In genomic region chr10:45437587-45438456, GRCh38 we compare ENCODE assay signal across 1 cellular context.
A peak's percentile ranks its signal among the peaks of the same experiment; 100 is the strongest.
TF ChIP-seq lines count a peak whose summit lies in the region.

No MANE protein-coding gene starts in this region.

TF ChIP-seq in K562, 482 proteins besides CTCF, POLR2A, EP300 and RAD21 (continued from another document and continues in another):
- TF ChIP-seq, protein P1, sequence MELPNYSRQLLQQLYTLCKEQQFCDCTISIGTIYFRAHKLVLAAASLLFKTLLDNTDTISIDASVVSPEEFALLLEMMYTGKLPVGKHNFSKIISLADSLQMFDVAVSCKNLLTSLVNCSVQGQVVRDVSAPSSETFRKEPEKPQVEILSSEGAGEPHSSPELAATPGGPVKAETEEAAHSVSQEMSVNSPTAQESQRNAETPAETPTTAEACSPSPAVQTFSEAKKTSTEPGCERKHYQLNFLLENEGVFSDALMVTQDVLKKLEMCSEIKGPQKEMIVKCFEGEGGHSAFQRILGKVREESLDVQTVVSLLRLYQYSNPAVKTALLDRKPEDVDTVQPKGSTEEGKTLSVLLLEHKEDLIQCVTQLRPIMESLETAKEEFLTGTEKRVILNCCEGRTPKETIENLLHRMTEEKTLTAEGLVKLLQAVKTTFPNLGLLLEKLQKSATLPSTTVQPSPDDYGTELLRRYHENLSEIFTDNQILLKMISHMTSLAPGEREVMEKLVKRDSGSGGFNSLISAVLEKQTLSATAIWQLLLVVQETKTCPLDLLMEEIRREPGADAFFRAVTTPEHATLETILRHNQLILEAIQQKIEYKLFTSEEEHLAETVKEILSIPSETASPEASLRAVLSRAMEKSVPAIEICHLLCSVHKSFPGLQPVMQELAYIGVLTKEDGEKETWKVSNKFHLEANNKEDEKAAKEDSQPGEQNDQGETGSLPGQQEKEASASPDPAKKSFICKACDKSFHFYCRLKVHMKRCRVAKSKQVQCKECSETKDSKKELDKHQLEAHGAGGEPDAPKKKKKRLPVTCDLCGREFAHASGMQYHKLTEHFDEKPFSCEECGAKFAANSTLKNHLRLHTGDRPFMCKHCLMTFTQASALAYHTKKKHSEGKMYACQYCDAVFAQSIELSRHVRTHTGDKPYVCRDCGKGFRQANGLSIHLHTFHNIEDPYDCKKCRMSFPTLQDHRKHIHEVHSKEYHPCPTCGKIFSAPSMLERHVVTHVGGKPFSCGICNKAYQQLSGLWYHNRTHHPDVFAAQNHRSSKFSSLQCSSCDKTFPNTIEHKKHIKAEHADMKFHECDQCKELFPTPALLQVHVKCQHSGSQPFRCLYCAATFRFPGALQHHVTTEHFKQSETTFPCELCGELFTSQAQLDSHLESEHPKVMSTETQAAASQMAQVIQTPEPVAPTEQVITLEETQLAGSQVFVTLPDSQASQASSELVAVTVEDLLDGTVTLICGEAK (IDR thresholded peaks at IDR 0.05): peak; percentile 43; the same call in 1 of the 2 replicates
- TF ChIP-seq, protein P1 (CRISPR knock-in tag; IDR thresholded peaks at IDR 0.05): no peak
- TF ChIP-seq HIVEP1 (CRISPR knock-in tag; IDR thresholded peaks at IDR 0.05) (0 out of 2 replicates have a peak, but pooled peaks have one; percentile 39), RBM25 (IDR thresholded peaks at IDR 0.05; ENCODE audit: low read depth, low read length, severe bottlenecking) (peak; percentile 94), MBD2 (IDR thresholded peaks at IDR 0.05; ENCODE audit: borderline replicate concordance, low read depth) (0 out of 2 replicates have a peak, but pooled peaks have one; percentile 20), MAZ (CRISPR knock-in tag; conservative IDR thresholded peaks at IDR 0.05 in 1 of 2, IDR thresholded peaks at IDR 0.05 in 1 of 2) (peak in 1 of 2 experiments; percentile 38; a peak in 1 of 4 replicates), ZFP1 (CRISPR knock-in tag; IDR thresholded peaks at IDR 0.05) (peak; percentile 16; the same call in 1 of the 2 replicates), CC2D1A (IDR thresholded peaks at IDR 0.05) (peak; percentile 9; the same call in 1 of the 2 replicates), SPI1 (IDR thresholded peaks at IDR 0.05; ENCODE audit: borderline replicate concordance, low read depth, low read length) (peak; percentile 77), CEBPG (CRISPR knock-in tag; IDR thresholded peaks at IDR 0.05) (no peak; the same call in 1 of the 2 replicates), CEBPG (tag; conservative IDR thresholded peaks at IDR 0.05 in 1 of 2, IDR thresholded peaks at IDR 0.05 in 1 of 2) (peak in 1 of 2 experiments; percentile 32; a peak in 1 of 4 replicates), CBFB (CRISPR knock-in tag; IDR thresholded peaks at IDR 0.05) (no peak), GABPB1 (CRISPR knock-in tag; IDR thresholded peaks at IDR 0.05) (0 out of 2 replicates have a peak, but pooled peaks have one; percentile 6), ZNF384 (IDR thresholded peaks at IDR 0.05; ENCODE audit: low read depth, low read length) (peak; percentile 53; the same call in 1 of the 2 replicates), KLF1 (tag; IDR thresholded peaks at IDR 0.05) (no peak), ELF4 (CRISPR knock-in tag; IDR thresholded peaks at IDR 0.05) (peak; percentile 27; the same call in 1 of the 2 replicates), RBM15 (IDR thresholded peaks at IDR 0.05; ENCODE audit: insufficient read depth, low read length) (no peak), ZNF445 (CRISPR knock-in tag; IDR thresholded peaks at IDR 0.05; ENCODE audit: low read depth) (peak; percentile 55; the same call in 1 of the 2 replicates), KDM1A (IDR thresholded peaks at IDR 0.05) (peak in 1 of 2 experiments; percentile 19; a peak in 1 of 4 replicates), ZNF766 (CRISPR knock-in tag; conservative IDR thresholded peaks at IDR 0.05) (peak; percentile 61; the same call in 1 of the 2 replicates), BRD4 (IDR thresholded peaks at IDR 0.05) (peak; percentile 32; the same call in 1 of the 2 replicates), IRF9 (tag; IDR thresholded peaks at IDR 0.05) (no peak), KLF10 (CRISPR knock-in tag; IDR thresholded peaks at IDR 0.05) (no peak), ZNF639 (CRISPR knock-in tag; conservative IDR thresholded peaks at IDR 0.05 in 1 of 2, IDR thresholded peaks at IDR 0.05 in 1 of 2) (peak in 1 of 2 experiments; percentile 53; a peak in 1 of 4 replicates), HDGF (IDR thresholded peaks at IDR 0.05) (peak; percentile 67; the same call in 1 of the 2 replicates), TRIM28 (IDR thresholded peaks at IDR 0.05) (no peak), MED1 (CRISPR knock-in tag; IDR thresholded peaks at IDR 0.05; ENCODE audit: borderline replicate concordance) (no peak), LEF1 (IDR thresholded peaks at IDR 0.05) (0 out of 2 replicates have a peak, but pooled peaks have one; percentile 11), MAFK (IDR thresholded peaks at IDR 0.05; ENCODE audit: low read length) (no peak), ZEB2 (IDR thresholded peaks at IDR 0.05) (peak; percentile 57), ZNF449 (CRISPR knock-in tag; IDR thresholded peaks at IDR 0.05) (0 out of 2 replicates have a peak, but pooled peaks have one; percentile 33), ZNF134 (CRISPR knock-in tag; conservative IDR thresholded peaks at IDR 0.05) (0 out of 2 replicates have a peak, but pooled peaks have one; percentile 13), SIN3B (IDR thresholded peaks at IDR 0.05; ENCODE audit: low read depth) (peak; percentile 29; the same call in 1 of the 2 replicates), RBBP5 (IDR thresholded peaks at IDR 0.05; ENCODE audit: borderline replicate concordance, insufficient read depth, low read length, poor library complexity, severe bottlenecking) (peak; percentile 19), LCOR (CRISPR knock-in tag; IDR thresholded peaks at IDR 0.05) (peak; percentile 64; the same call in 1 of the 2 replicates), PHB (CRISPR knock-in tag; IDR thresholded peaks at IDR 0.05) (no peak), NR4A1 (CRISPR knock-in tag; IDR thresholded peaks at IDR 0.05) (0 out of 2 replicates have a peak, but pooled peaks have one; percentile 35), NR4A1 (tag; IDR thresholded peaks at IDR 0.05) (no peak), NRF1 (conservative IDR thresholded peaks at IDR 0.05 in 1 of 2, IDR thresholded peaks at IDR 0.05 in 1 of 2) (peak; percentile 34 to 47; a peak in 3 of 4 replicates), RCOR1 (IDR thresholded peaks at IDR 0.05; ENCODE audit: borderline replicate concordance in 1 of 2, low read depth in 2 of 2, low read length in 2 of 2) (peak in 1 of 2 experiments; percentile 56; a peak in 1 of 4 replicates)
- TF ChIP-seq, protein P2, sequence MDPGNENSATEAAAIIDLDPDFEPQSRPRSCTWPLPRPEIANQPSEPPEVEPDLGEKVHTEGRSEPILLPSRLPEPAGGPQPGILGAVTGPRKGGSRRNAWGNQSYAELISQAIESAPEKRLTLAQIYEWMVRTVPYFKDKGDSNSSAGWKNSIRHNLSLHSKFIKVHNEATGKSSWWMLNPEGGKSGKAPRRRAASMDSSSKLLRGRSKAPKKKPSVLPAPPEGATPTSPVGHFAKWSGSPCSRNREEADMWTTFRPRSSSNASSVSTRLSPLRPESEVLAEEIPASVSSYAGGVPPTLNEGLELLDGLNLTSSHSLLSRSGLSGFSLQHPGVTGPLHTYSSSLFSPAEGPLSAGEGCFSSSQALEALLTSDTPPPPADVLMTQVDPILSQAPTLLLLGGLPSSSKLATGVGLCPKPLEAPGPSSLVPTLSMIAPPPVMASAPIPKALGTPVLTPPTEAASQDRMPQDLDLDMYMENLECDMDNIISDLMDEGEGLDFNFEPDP (CRISPR knock-in tag; IDR thresholded peaks at IDR 0.05): 0 out of 2 replicates have a peak, but pooled peaks have one; percentile 13
- TF ChIP-seq, protein P3, sequence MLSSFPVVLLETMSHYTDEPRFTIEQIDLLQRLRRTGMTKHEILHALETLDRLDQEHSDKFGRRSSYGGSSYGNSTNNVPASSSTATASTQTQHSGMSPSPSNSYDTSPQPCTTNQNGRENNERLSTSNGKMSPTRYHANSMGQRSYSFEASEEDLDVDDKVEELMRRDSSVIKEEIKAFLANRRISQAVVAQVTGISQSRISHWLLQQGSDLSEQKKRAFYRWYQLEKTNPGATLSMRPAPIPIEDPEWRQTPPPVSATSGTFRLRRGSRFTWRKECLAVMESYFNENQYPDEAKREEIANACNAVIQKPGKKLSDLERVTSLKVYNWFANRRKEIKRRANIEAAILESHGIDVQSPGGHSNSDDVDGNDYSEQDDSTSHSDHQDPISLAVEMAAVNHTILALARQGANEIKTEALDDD (IDR thresholded peaks at IDR 0.05): peak; percentile 33; the same call in 1 of the 2 replicates
- TF ChIP-seq, protein P4, sequence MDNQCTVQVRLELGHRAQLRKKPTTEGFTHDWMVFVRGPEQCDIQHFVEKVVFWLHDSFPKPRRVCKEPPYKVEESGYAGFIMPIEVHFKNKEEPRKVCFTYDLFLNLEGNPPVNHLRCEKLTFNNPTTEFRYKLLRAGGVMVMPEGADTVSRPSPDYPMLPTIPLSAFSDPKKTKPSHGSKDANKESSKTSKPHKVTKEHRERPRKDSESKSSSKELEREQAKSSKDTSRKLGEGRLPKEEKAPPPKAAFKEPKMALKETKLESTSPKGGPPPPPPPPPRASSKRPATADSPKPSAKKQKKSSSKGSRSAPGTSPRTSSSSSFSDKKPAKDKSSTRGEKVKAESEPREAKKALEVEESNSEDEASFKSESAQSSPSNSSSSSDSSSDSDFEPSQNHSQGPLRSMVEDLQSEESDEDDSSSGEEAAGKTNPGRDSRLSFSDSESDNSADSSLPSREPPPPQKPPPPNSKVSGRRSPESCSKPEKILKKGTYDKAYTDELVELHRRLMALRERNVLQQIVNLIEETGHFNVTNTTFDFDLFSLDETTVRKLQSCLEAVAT (IDR thresholded peaks at IDR 0.05): 0 out of 4 replicates have a peak, but pooled peaks of 1 of the 2 experiments have one; percentile 20
